35 cellular contexts compared by ENCODE assay signal in genomic region chr13:25961294-25961693, GRCh38.
"Had no signal": no experiment of that assay in that cellular context is flagged by ENCODE, and none has a peak within 500 bp of the region (broad histone marks: within the 10 kb centered on the region; RNA-seq: fewer than 3 reads in every experiment).

No MANE protein-coding gene starts in this region.

- H3K27me3 ChIP-seq: MG63 had no signal

- H3K36me3 ChIP-seq: MG63 had no signal

- H3K9ac ChIP-seq: KMS-11 had no signal

- H3K4me3 ChIP-seq: MG63 had no signal

- H3K4me2 ChIP-seq: KMS-11 had no signal

- H3K27ac ChIP-seq: KMS-11 had no signal

- DNase-seq: Karpas-422, Kasumi-1, KG1, MG63, MM.1S, MV-4-11, NCI-H1048, NCI-H1092, NCI-H1092 treated with DMSO at 0.1 percent for 48 hours, NCI-H1105, NCI-H1105 treated with DMSO at 0.1 percent for 48 hours, NCI-H1417, NCI-H1417 treated with DMSO at 0.1 percent for 48 hours, NCI-H1436, NCI-H1436 treated with DMSO at 0.1 percent for 48 hours, NCI-H146, NCI-H1694, NCI-H1694 treated with DMSO at 0.1 percent for 48 hours, NCI-H187, NCI-H187 treated with DMSO at 0.1 percent for 48 hours, NCI-H1930, NCI-H2029, NCI-H2029 treated with DMSO at 0.1 percent for 48 hours, NCI-H2081, NCI-H2081 treated with DMSO at 0.1 percent for 48 hours, NCI-H2107, NCI-H2171, NCI-H2171 treated with DMSO at 0.1 percent for 48 hours, NCI-H2227 treated with DMSO at 0.1 percent for 48 hours, NCI-H226, NCI-H345, NCI-H446, NCI-H446 treated with DMSO at 0.1 percent for 48 hours, NCI-H510A had no signal
